Comparison of ENCODE assay signal across 8 cellular contexts in genomic region chr6:26240157-26240980, GRCh38.
DNase-seq lines count a peak whose midpoint lies in the region; ATAC-seq, FAIRE-seq and TF ChIP-seq lines count a peak whose summit lies in the region.

No MANE protein-coding gene starts in this region.

- intact Hi-C loops in GM12878 (cut with micrococcal nuclease; ENCODE audit: unreplicated experiment) = loop anchor here (2.0 kb wide), 1 partner anchor 210 kb away; no protein-coding TSS in a partner anchor

- no peak for TF ChIP-seq RAD21 in GM12878 (IDR thresholded peaks at IDR 0.05; ENCODE audit: insufficient read depth, low read depth, low read length)

- peaks cover 14% of the 10 kb centered on the region for H3K4me1 ChIP-seq in GM12878 (ENCODE audit: control insufficient read depth, insufficient read depth, low read length)

- peak; percentile 44 for FAIRE-seq in GM12878 (lab: Jason Lieb, UNC)

- under 1% methylated on average over 48 of the region's 48 CpGs for WGBS in GM12878 (ENCODE audit: insufficient coverage, insufficient replicate concordance, low lambda C conversion rate, missing lambda C conversion rate)

- no peak for TF ChIP-seq CTCF in GM10266 (IDR thresholded peaks at IDR 0.05; ENCODE audit: control insufficient read depth, insufficient read depth, low read depth, missing control alignments)
- no peak for TF ChIP-seq CTCF in HFF-Myc (IDR thresholded peaks at IDR 0.05; ENCODE audit: low read depth, low read length, missing control alignments)
- TF ChIP-seq CTCF in GM12878 (IDR thresholded peaks at IDR 0.05 in 2 of 3, conservative IDR thresholded peaks at IDR 0.05 in 1 of 3; ENCODE audit: control insufficient read depth in 2 of 3, extremely low read depth in 1 of 3, insufficient read depth in 1 of 3, low read depth in 3 of 3, low read length in 3 of 3) = no peak

- H2AFZ ChIP-seq in GM12878 (ENCODE audit: control insufficient read depth, low read depth, low read length) = peak overlapping the region; percentile 89

- no peaks in the 10 kb centered on the region for H3K79me2 ChIP-seq in GM12878 (ENCODE audit: control insufficient read depth, insufficient read depth, low read length)

- ATAC-seq in SK-N-SH treated with all-trans-retinoic acid at 6 μM for 48 hours (peak; percentile 55), GM12878 (peak; percentile 84)

- H4K20me1 ChIP-seq in GM12878 (ENCODE audit: control insufficient read depth, insufficient read depth) = no peaks in the 10 kb centered on the region

- peak overlapping the region; percentile 95 for H3K27ac ChIP-seq in GM12878 (ENCODE audit: control insufficient read depth, insufficient read depth)

- SMC1A ChIA-PET in GM12878 (lab: Charles Lee; ENCODE audit: uncharacterized antibody, unreplicated experiment) = interaction anchor here (1.7 kb wide), 1 partner anchor 10 kb away, joined by 5 read pairs; a partner anchor contains a TSS

- RAD21 ChIA-PET in GM12878 (lab: Charles Lee; ENCODE audit: unreplicated experiment) = interaction anchor here (1.0 kb wide), 1 partner anchor 10 kb away, joined by 3 read pairs; a partner anchor contains a TSS

- TF ChIP-seq POLR2A in GM12878 (IDR thresholded peaks at IDR 0.05; ENCODE audit: low read depth, low read length) = peak; percentile 96

- peak overlapping the region; percentile 90 for H3K4me2 ChIP-seq in GM12878 (ENCODE audit: control insufficient read depth, insufficient read depth)

- peak; percentile 58 for DNase-seq in GM10266 (ENCODE audit: extremely low spot score)
- peak; percentile 95 for DNase-seq in HFF-Myc (ENCODE audit: extremely low read depth, low read depth)
- DNase-seq in GM12878 (ENCODE audit: low read depth, low spot score) = peak; percentile 89
- DNase-seq in iris pigment epithelial cell (ENCODE audit: low read depth) = peak; percentile 94
- peak; percentile 66 for DNase-seq in stimulated activated CD4-positive, alpha-beta T cell treated with anti-CD3 and anti-CD28 coated beads, Interleukin-4, amount 100 ng/mL, for 24 hours
- no peak for DNase-seq in OCI-M1 (lab: John Stamatoyannopoulos, UW)
- no peak for DNase-seq in T1000 (lab: John Stamatoyannopoulos, UW)

- TF ChIP-seq EP300 in GM12878 (IDR thresholded peaks at IDR 0.05; ENCODE audit: borderline replicate concordance in 1 of 2, control insufficient read depth in 1 of 2, low read depth in 2 of 2, low read length in 2 of 2) = no peak; a peak in 1 of 4 replicates

- in situ Hi-C loops in GM12878 (cut with MboI) = no loop called here

- no peaks in the 10 kb centered on the region for H3K36me3 ChIP-seq in GM12878 (ENCODE audit: control insufficient read depth in 2 of 2, insufficient read depth in 2 of 2, low read length in 1 of 2)

- POLR2A ChIA-PET in GM12878 (lab: Charles Lee) = interaction anchor here (0.6 kb wide), 2 partner anchors 9 to 24 kb away, joined by 3 read pairs; a partner anchor contains a TSS

- BruUV-seq in GM12878 (replicated peaks; lab: Mats Ljungman, UMichigan) = TSS peak; percentile 100

- H3K27me3 ChIP-seq in GM12878 (replicated peaks in 1 of 2; ENCODE audit: control insufficient read depth in 2 of 2, insufficient read depth in 2 of 2, low read length in 1 of 2) = no peaks in the 10 kb centered on the region

- CTCF ChIA-PET in GM12878 (lab: Yijun Ruan, JAX) = interaction anchor here (0.7 kb wide), 1 partner anchor 10 kb away, joined by 3 read pairs; a partner anchor contains a TSS

- H3K9ac ChIP-seq in GM12878 (ENCODE audit: control insufficient read depth, insufficient read depth, low read length) = peak overlapping the region; percentile 85

- H3K4me3 ChIP-seq in HFF-Myc (replicated peaks; ENCODE audit: low read depth, low read length) (peak overlapping the region; percentile 46), GM12878 (peak overlapping the region; percentile 49)

- no peaks in the 10 kb centered on the region; the same call in 2 of the 3 replicates for H3K9me3 ChIP-seq in GM12878 (replicated peaks; ENCODE audit: control insufficient read depth, insufficient read depth, low read length)

TF ChIP-seq in SK-N-SH treated with all-trans-retinoic acid at 6 μM for 48 hours, 23 proteins besides CTCF, POLR2A, EP300 and RAD21 (continues in another document):
- TF ChIP-seq PATZ1 (CRISPR knock-in tag; IDR thresholded peaks at IDR 0.05; ENCODE audit: borderline replicate concordance) (no peak), ZFP3 (CRISPR knock-in tag; IDR thresholded peaks at IDR 0.05) (no peak), POU6F1 (CRISPR knock-in tag; IDR thresholded peaks at IDR 0.05; ENCODE audit: borderline replicate concordance, low read depth) (no peak), ZNF70 (CRISPR knock-in tag; IDR thresholded peaks at IDR 0.05) (no peak), ZNF565 (CRISPR knock-in tag; conservative IDR thresholded peaks at IDR 0.05; ENCODE audit: low read depth) (no peak), ZNF8 (CRISPR knock-in tag; IDR thresholded peaks at IDR 0.05) (no peak), ZC3H10 (CRISPR knock-in tag; IDR thresholded peaks at IDR 0.05) (no peak), ZFP30 (CRISPR knock-in tag; IDR thresholded peaks at IDR 0.05) (no peak), OSR1 (CRISPR knock-in tag; IDR thresholded peaks at IDR 0.05) (no peak), TOX (CRISPR knock-in tag; IDR thresholded peaks at IDR 0.05; ENCODE audit: borderline replicate concordance) (no peak)

TF ChIP-seq in GM12878, 131 proteins besides CTCF, POLR2A, EP300 and RAD21 (continues in another document):
- TF ChIP-seq ZNF207 (IDR thresholded peaks at IDR 0.05; ENCODE audit: borderline replicate concordance) (no peak), SMC3 (IDR thresholded peaks at IDR 0.05; ENCODE audit: borderline replicate concordance, low read length) (no peak), YY1 (IDR thresholded peaks at IDR 0.05; ENCODE audit: low read depth, low read length) (peak; percentile 84), BCL3 (IDR thresholded peaks at IDR 0.05; ENCODE audit: borderline replicate concordance, insufficient read depth, low read depth, low read length, poor library complexity, severe bottlenecking) (peak; percentile 14), ZZZ3 (IDR thresholded peaks at IDR 0.05; ENCODE audit: control insufficient read depth, insufficient read length, low read depth) (no peak), CHD4 (IDR thresholded peaks at IDR 0.05) (no peak), MTA3 (IDR thresholded peaks at IDR 0.05; ENCODE audit: borderline replicate concordance, low read length) (peak; percentile 46; the same call in 1 of the 2 replicates), POLR2AphosphoS5 (IDR thresholded peaks at IDR 0.05; ENCODE audit: low read length) (peak; percentile 97), RCOR1 (conservative IDR thresholded peaks at IDR 0.05; ENCODE audit: low read depth, low read length) (0 out of 2 replicates have a peak, but pooled peaks have one; percentile 50), SMAD1 (IDR thresholded peaks at IDR 0.05; ENCODE audit: low read depth, partially characterized antibody) (peak; percentile 94), ZNF274 (IDR thresholded peaks at IDR 0.05; ENCODE audit: insufficient read depth, insufficient read length) (no peak), POU2F2 (IDR thresholded peaks at IDR 0.05; ENCODE audit: borderline replicate concordance, low read depth, low read length) (peak; percentile 90; the same call in 1 of the 3 replicates), MTA2 (IDR thresholded peaks at IDR 0.05; ENCODE audit: low read depth) (no peak), CBX5 (IDR thresholded peaks at IDR 0.05; ENCODE audit: low read depth) (peak; percentile 76; the same call in 1 of the 2 replicates), RELB (IDR thresholded peaks at IDR 0.05; ENCODE audit: low read depth) (no peak), PML (IDR thresholded peaks at IDR 0.05; ENCODE audit: low read length) (peak; percentile 82), CBFB (IDR thresholded peaks at IDR 0.05; ENCODE audit: low read depth) (peak; percentile 66), NFYA (IDR thresholded peaks at IDR 0.05; ENCODE audit: borderline replicate concordance, low read depth, low read length) (no peak), CREB1 (IDR thresholded peaks at IDR 0.05; ENCODE audit: low read depth) (peak; percentile 86), ELK1 (IDR thresholded peaks at IDR 0.05; ENCODE audit: low read depth, low read length) (peak; percentile 38; the same call in 1 of the 2 replicates), NR2C1 (IDR thresholded peaks at IDR 0.05) (no peak), RUNX3 (IDR thresholded peaks at IDR 0.05; ENCODE audit: low read length) (peak; percentile 31)

Comparison
In these comparisons a context has a peak if more than half of its experiments do, and no peak if none do; other contexts are left out.
1. DNase-seq: peak in GM10266 (single experiment), HFF-Myc (single experiment), GM12878 (single experiment), iris pigment epithelial cell (single experiment) and stimulated activated CD4-positive, alpha-beta T cell treated with anti-CD3 and anti-CD28 coated beads, Interleukin-4, amount 100 ng/mL, for 24 hours (single experiment); none in OCI-M1 (single experiment) and T1000 (single experiment).